Comparison of ENCODE assay signal across 10 cellular contexts in genomic region chr3:177452487-177452886, GRCh38.
DNase-seq lines count a peak whose midpoint lies in the region; ATAC-seq and TF ChIP-seq lines count a peak whose summit lies in the region.
"Had no signal": no experiment of that assay in that cellular context is flagged by ENCODE, and none has a peak within 500 bp of the region (broad histone marks: within the 10 kb centered on the region; RNA-seq: fewer than 3 reads in every experiment).

No MANE protein-coding gene starts in this region.

- H3K4me3 ChIP-seq in body of pancreas = no peak overlapping the region
- no peak overlapping the region for H3K4me3 ChIP-seq in kidney epithelial cell (ENCODE audit: low read depth, low read length)
- no peak overlapping the region for H3K4me3 ChIP-seq in vagina
- no peak overlapping the region for H3K4me3 ChIP-seq in ascending aorta

- H3K36me3 ChIP-seq in body of pancreas (replicated peaks in 1 of 2; ENCODE audit: insufficient read depth in 1 of 2, low read depth in 2 of 2) (no peaks in the 10 kb centered on the region), kidney epithelial cell (ENCODE audit: control insufficient read depth, insufficient read depth, low read length) (no peaks in the 10 kb centered on the region), vagina (no peaks in the 10 kb centered on the region), ascending aorta (no peaks in the 10 kb centered on the region)

- TF ChIP-seq POLR2A in body of pancreas (IDR thresholded peaks at IDR 0.05) (no peak), vagina (IDR thresholded peaks at IDR 0.05) (no peak)

- ATAC-seq in activated naive CD8-positive, alpha-beta T cell treated with anti-CD3 and anti-CD28 coated beads, Interleukin-2, amount 50 U/mL, for 24 hours = peak; percentile 22
- ATAC-seq in body of pancreas = peak; percentile 34
- no peak for ATAC-seq in HG03196 (IDR thresholded peaks at IDR 0.05; ENCODE audit: unreplicated experiment)

- no peak for DNase-seq in activated naive CD8-positive, alpha-beta T cell treated with anti-CD3 and anti-CD28 coated beads, Interleukin-2, amount 50 U/mL, for 24 hours
- DNase-seq in activated naive CD8-positive, alpha-beta T cell treated with anti-CD3 and anti-CD28 coated beads for 36 hours = no peak
- no peak for DNase-seq in body of pancreas
- peak; percentile 85 for DNase-seq in kidney epithelial cell (ENCODE audit: low read depth)
- DNase-seq in vagina (ENCODE audit: extremely low spot score in 2 of 2) = no peak
- no peak for DNase-seq in posterior cingulate gyrus
- no peak for DNase-seq in ascending aorta (ENCODE audit: low spot score in 2 of 2)
- DNase-seq: activated naive CD4-positive, alpha-beta T cell treated with anti-CD3 and anti-CD28 coated beads for 36 hours; C1 segment of cervical spinal cord had no signal

- no peak overlapping the region for H3K27ac Mint-ChIP-seq in activated naive CD8-positive, alpha-beta T cell treated with anti-CD3 and anti-CD28 coated beads, Interleukin-2, amount 50 U/mL, for 24 hours
- H3K27ac Mint-ChIP-seq in activated naive CD8-positive, alpha-beta T cell treated with anti-CD3 and anti-CD28 coated beads for 36 hours = no peak overlapping the region
- H3K27ac Mint-ChIP-seq: activated naive CD4-positive, alpha-beta T cell treated with anti-CD3 and anti-CD28 coated beads for 36 hours had no signal

- 7 to 50% methylated on average over 1 of the region's 1 CpG for WGBS in body of pancreas, 2 donors

- H3K9me3 ChIP-seq in body of pancreas = no peaks in the 10 kb centered on the region
- no peaks in the 10 kb centered on the region for H3K9me3 ChIP-seq in vagina
- peaks cover 0 to 2% of the 10 kb centered on the region in 2 donors for H3K9me3 ChIP-seq in ascending aorta

- no peaks in the 10 kb centered on the region for H3K27me3 ChIP-seq in body of pancreas
- H3K27me3 ChIP-seq in kidney epithelial cell (ENCODE audit: control insufficient read depth, insufficient read depth, low read length) = no peaks in the 10 kb centered on the region
- H3K27me3 ChIP-seq in vagina = no peaks in the 10 kb centered on the region
- no peaks in the 10 kb centered on the region for H3K27me3 ChIP-seq in ascending aorta

- no peaks in the 10 kb centered on the region for H3K4me1 ChIP-seq in body of pancreas
- H3K4me1 ChIP-seq in vagina = peaks cover 34% of the 10 kb centered on the region
- H3K4me1 ChIP-seq in ascending aorta = peaks cover 0 to 4% of the 10 kb centered on the region in 2 donors

- peaks cover 3% of the 10 kb centered on the region for H3K9me3 Mint-ChIP-seq in activated naive CD8-positive, alpha-beta T cell treated with anti-CD3 and anti-CD28 coated beads, Interleukin-2, amount 50 U/mL, for 24 hours
- peaks cover 1% of the 10 kb centered on the region for H3K9me3 Mint-ChIP-seq in activated naive CD8-positive, alpha-beta T cell treated with anti-CD3 and anti-CD28 coated beads for 36 hours
- H3K9me3 Mint-ChIP-seq: activated naive CD4-positive, alpha-beta T cell treated with anti-CD3 and anti-CD28 coated beads for 36 hours had no signal

- H3K4me3 Mint-ChIP-seq in activated naive CD8-positive, alpha-beta T cell treated with anti-CD3 and anti-CD28 coated beads, Interleukin-2, amount 50 U/mL, for 24 hours = no peak overlapping the region
- no peak overlapping the region for H3K4me3 Mint-ChIP-seq in activated naive CD8-positive, alpha-beta T cell treated with anti-CD3 and anti-CD28 coated beads for 36 hours
- H3K4me3 Mint-ChIP-seq: activated naive CD4-positive, alpha-beta T cell treated with anti-CD3 and anti-CD28 coated beads for 36 hours had no signal

- intact Hi-C loops in body of pancreas (cut with DNase I) (no loop called here), vagina (cut with DNase I) (no loop called here), posterior cingulate gyrus (cut with DNase I) (no loop called here), ascending aorta (cut with DNase I) (loop anchor here (5.0 kb wide), 1 partner anchor 90 kb away; no protein-coding TSS in a partner anchor)

- TF ChIP-seq CTCF in body of pancreas (IDR thresholded peaks at IDR 0.05) (no peak), kidney epithelial cell (IDR thresholded peaks at IDR 0.05; ENCODE audit: insufficient read depth, low read length, poor library complexity, severe bottlenecking) (no peak), vagina (IDR thresholded peaks at IDR 0.05) (no peak), ascending aorta (IDR thresholded peaks at IDR 0.05) (no peak)

- H3K4me1 Mint-ChIP-seq in activated naive CD8-positive, alpha-beta T cell treated with anti-CD3 and anti-CD28 coated beads, Interleukin-2, amount 50 U/mL, for 24 hours = peaks cover 16% of the 10 kb centered on the region
- H3K4me1 Mint-ChIP-seq in activated naive CD8-positive, alpha-beta T cell treated with anti-CD3 and anti-CD28 coated beads for 36 hours = peaks cover 19% of the 10 kb centered on the region

- no peaks in the 10 kb centered on the region for H3K36me3 Mint-ChIP-seq in activated naive CD8-positive, alpha-beta T cell treated with anti-CD3 and anti-CD28 coated beads, Interleukin-2, amount 50 U/mL, for 24 hours (ENCODE audit: low read depth)
- no peaks in the 10 kb centered on the region for H3K36me3 Mint-ChIP-seq in activated naive CD8-positive, alpha-beta T cell treated with anti-CD3 and anti-CD28 coated beads for 36 hours

- no peak overlapping the region for H3K27ac ChIP-seq in body of pancreas
- H3K27ac ChIP-seq in vagina = peak overlapping the region; percentile 60
- H3K27ac ChIP-seq in ascending aorta = peak overlapping the region in 1 of 2 donors; percentile 15

- H3K27me3 Mint-ChIP-seq in activated naive CD8-positive, alpha-beta T cell treated with anti-CD3 and anti-CD28 coated beads, Interleukin-2, amount 50 U/mL, for 24 hours = no peaks in the 10 kb centered on the region
- no peaks in the 10 kb centered on the region for H3K27me3 Mint-ChIP-seq in activated naive CD8-positive, alpha-beta T cell treated with anti-CD3 and anti-CD28 coated beads for 36 hours
